ENCODE assay signal across 8 cellular contexts in genomic region chr3:157104928-157105652, GRCh38. TPM values are rescaled to one million over a fixed set of nuclear protein-coding genes. Genes with fewer than 3 reads are reported as not detected.
A peak's percentile ranks its signal among the peaks of the same experiment; 100 is the strongest.
DNase-seq lines count a peak whose midpoint lies in the region; ATAC-seq and TF ChIP-seq lines count a peak whose summit lies in the region.

No MANE protein-coding gene starts in this region.

- peaks cover 13% of the 10 kb centered on the region for H3K4me1 ChIP-seq in suprapubic skin
- peaks cover 11% of the 10 kb centered on the region for H3K4me1 ChIP-seq in ovary (ENCODE audit: insufficient read depth)

- H3K4me1 Mint-ChIP-seq in T-helper 17 cell: peaks cover 21% of the 10 kb centered on the region
- peaks cover 24% of the 10 kb centered on the region for H3K4me1 Mint-ChIP-seq in mesothelial cell of epicardium

- no peaks in the 10 kb centered on the region for H3K27me3 Mint-ChIP-seq in T-helper 17 cell
- H3K27me3 Mint-ChIP-seq in mesothelial cell of epicardium (ENCODE audit: low read depth): no peaks in the 10 kb centered on the region

- H3K36me3 ChIP-seq in suprapubic skin: no peaks in the 10 kb centered on the region
- no peaks in the 10 kb centered on the region for H3K36me3 ChIP-seq in ovary

- no peak overlapping the region for H3K4me3 ChIP-seq in suprapubic skin
- H3K4me3 ChIP-seq in ovary: no peak overlapping the region

- no peak for TF ChIP-seq POLR2A in suprapubic skin (IDR thresholded peaks at IDR 0.05)
- TF ChIP-seq POLR2A in ovary (IDR thresholded peaks at IDR 0.05): no peak

- TF ChIP-seq CTCF in mesothelial cell of epicardium (IDR thresholded peaks at IDR 0.05; ENCODE audit: unreplicated experiment) (no peak), suprapubic skin (IDR thresholded peaks at IDR 0.05) (no peak), ovary (IDR thresholded peaks at IDR 0.05) (no peak)

- H3K4me3 Mint-ChIP-seq in T-helper 17 cell (peak overlapping the region; percentile 41), mesothelial cell of epicardium (no peak overlapping the region)

- H3K27ac Mint-ChIP-seq in T-helper 17 cell (peak overlapping the region; percentile 87), mesothelial cell of epicardium (no peak overlapping the region)

- TF ChIP-seq EP300 in suprapubic skin (IDR thresholded peaks at IDR 0.05) (no peak), ovary (IDR thresholded peaks at IDR 0.05) (no peak)

- peak; percentile 95 for DNase-seq in COR-L47 (lab: John Stamatoyannopoulos, UW)
- DNase-seq in T-helper 17 cell: no peak
- no peak for DNase-seq in mesothelial cell of epicardium (ENCODE audit: low spot score in 2 of 2, unreplicated experiment in 2 of 2)
- no peak for DNase-seq in suprapubic skin (ENCODE audit: low spot score in 2 of 2)
- no peak for DNase-seq in ovary
- no peak for DNase-seq in NOMO-1 treated with DMSO at 0.1 percent for 48 hours (lab: John Stamatoyannopoulos, UW; ENCODE audit: unreplicated experiment)

- no peaks in the 10 kb centered on the region for H3K9me3 Mint-ChIP-seq in mesothelial cell of epicardium

- 70% methylated on average over 5 of the region's 7 CpGs for WGBS in suprapubic skin
- WGBS in ovary, 3 donors: 65 to 76% (median 76%) methylated on average over 7 of the region's 7 CpGs

- ATAC-seq in GM19372 (IDR thresholded peaks at IDR 0.05; ENCODE audit: low read depth, unreplicated experiment): peak; percentile 37
- ATAC-seq in HG03280 (IDR thresholded peaks at IDR 0.05; ENCODE audit: unreplicated experiment): peak; percentile 71
- peak; percentile 82 for ATAC-seq in T-helper 17 cell

- H3K27me3 ChIP-seq in suprapubic skin: no peaks in the 10 kb centered on the region
- no peaks in the 10 kb centered on the region for H3K27me3 ChIP-seq in ovary

- no peak overlapping the region for H3K27ac ChIP-seq in suprapubic skin
- no peak overlapping the region for H3K27ac ChIP-seq in ovary

- H3K9me3 ChIP-seq in T-helper 17 cell (ENCODE audit: control insufficient read depth, low read length, poor library complexity, severe bottlenecking) (no peaks in the 10 kb centered on the region), suprapubic skin (no peaks in the 10 kb centered on the region), ovary (no peaks in the 10 kb centered on the region)

- H3K36me3 Mint-ChIP-seq in T-helper 17 cell (ENCODE audit: low read depth): no peaks in the 10 kb centered on the region
- H3K36me3 Mint-ChIP-seq in mesothelial cell of epicardium: no peaks in the 10 kb centered on the region

- intact Hi-C loops in ovary (cut with DNase I): no loop called here

RNA-seq across cellular contexts. Expression of gene CCNL1, which starts 54.9 kb away (rescaled TPM):
- total RNA-seq in T-helper 17 cell (1,000 to 10,000 TPM; 1,190 to 1,257 TPM), mesothelial cell of epicardium (248 to 276 TPM (median 261 TPM) in 3 replicates), suprapubic skin (100 to 1,000 TPM; 203 to 665 (median 246) TPM), ovary (100 to 1,000 TPM in 4 of 7 donors, 10 to 100 TPM in 3; 86.8 to 514 (median 115) TPM)
- polyA plus RNA-seq in ovary: 10 to 100 TPM; 67.6 to 78.7 TPM
